In the genomic region with DNA sequence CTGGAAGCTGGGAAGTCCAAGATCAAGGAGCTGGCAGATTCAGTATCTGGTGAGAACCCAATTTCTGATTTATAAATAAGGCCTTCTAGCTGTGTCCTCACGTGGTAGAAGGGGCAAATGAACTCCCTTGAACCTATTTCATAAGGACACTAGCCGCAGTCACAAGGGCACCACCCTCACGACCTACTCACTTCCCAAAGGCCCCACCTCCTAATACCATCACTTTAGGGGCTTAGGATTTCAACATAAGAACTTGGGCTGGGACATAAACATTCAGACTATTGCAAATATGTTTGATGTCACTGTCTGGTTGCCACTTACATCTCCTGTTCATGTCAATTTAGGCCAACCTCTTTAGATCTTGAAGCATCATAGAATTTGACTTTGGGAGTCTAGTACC, we compare ENCODE assay signal across 1 cellular context.
TF ChIP-seq lines count a peak whose summit lies in the region.

No MANE protein-coding gene starts in this region.

TF ChIP-seq in HepG2, 621 proteins besides CTCF, POLR2A, EP300 and RAD21:
- no peak for TF ChIP-seq SOX13 (IDR thresholded peaks at IDR 0.05)
- 0 out of 4 replicates have a peak, but pooled peaks of 1 of the 2 experiments have one; percentile 3 for TF ChIP-seq SOX13 (CRISPR knock-in tag; conservative IDR thresholded peaks at IDR 0.05 in 1 of 2, IDR thresholded peaks at IDR 0.05 in 1 of 2)
- peak; percentile 7; the same call in 1 of the 2 replicates for TF ChIP-seq CEBPB (IDR thresholded peaks at IDR 0.05; ENCODE audit: borderline replicate concordance, low read depth, low read length)
- TF ChIP-seq, protein P1, sequence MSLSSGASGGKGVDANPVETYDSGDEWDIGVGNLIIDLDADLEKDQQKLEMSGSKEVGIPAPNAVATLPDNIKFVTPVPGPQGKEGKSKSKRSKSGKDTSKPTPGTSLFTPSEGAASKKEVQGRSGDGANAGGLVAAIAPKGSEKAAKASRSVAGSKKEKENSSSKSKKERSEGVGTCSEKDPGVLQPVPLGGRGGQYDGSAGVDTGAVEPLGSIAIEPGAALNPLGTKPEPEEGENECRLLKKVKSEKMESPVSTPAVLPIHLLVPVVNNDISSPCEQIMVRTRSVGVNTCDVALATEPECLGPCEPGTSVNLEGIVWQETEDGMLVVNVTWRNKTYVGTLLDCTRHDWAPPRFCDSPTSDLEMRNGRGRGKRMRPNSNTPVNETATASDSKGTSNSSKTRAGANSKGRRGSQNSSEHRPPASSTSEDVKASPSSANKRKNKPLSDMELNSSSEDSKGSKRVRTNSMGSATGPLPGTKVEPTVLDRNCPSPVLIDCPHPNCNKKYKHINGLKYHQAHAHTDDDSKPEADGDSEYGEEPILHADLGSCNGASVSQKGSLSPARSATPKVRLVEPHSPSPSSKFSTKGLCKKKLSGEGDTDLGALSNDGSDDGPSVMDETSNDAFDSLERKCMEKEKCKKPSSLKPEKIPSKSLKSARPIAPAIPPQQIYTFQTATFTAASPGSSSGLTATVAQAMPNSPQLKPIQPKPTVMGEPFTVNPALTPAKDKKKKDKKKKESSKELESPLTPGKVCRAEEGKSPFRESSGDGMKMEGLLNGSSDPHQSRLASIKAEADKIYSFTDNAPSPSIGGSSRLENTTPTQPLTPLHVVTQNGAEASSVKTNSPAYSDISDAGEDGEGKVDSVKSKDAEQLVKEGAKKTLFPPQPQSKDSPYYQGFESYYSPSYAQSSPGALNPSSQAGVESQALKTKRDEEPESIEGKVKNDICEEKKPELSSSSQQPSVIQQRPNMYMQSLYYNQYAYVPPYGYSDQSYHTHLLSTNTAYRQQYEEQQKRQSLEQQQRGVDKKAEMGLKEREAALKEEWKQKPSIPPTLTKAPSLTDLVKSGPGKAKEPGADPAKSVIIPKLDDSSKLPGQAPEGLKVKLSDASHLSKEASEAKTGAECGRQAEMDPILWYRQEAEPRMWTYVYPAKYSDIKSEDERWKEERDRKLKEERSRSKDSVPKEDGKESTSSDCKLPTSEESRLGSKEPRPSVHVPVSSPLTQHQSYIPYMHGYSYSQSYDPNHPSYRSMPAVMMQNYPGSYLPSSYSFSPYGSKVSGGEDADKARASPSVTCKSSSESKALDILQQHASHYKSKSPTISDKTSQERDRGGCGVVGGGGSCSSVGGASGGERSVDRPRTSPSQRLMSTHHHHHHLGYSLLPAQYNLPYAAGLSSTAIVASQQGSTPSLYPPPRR (CRISPR knock-in tag; IDR thresholded peaks at IDR 0.05; ENCODE audit: borderline replicate concordance): no peak
- 0 out of 2 replicates have a peak, but pooled peaks have one; percentile 15 for TF ChIP-seq GATAD2A (CRISPR knock-in tag; IDR thresholded peaks at IDR 0.05)
- peak; percentile 29; the same call in 1 of the 2 replicates for TF ChIP-seq NCOA2 (CRISPR knock-in tag; IDR thresholded peaks at IDR 0.05)
- 0 out of 4 replicates have a peak, but pooled peaks of 1 of the 2 experiments have one; percentile 13 for TF ChIP-seq NR2F1 (CRISPR knock-in tag; IDR thresholded peaks at IDR 0.05)
- no peak for TF ChIP-seq FIP1L1 (IDR thresholded peaks at IDR 0.05; ENCODE audit: borderline replicate concordance, insufficient read depth, low read depth, low read length)
- TF ChIP-seq, protein P2, sequence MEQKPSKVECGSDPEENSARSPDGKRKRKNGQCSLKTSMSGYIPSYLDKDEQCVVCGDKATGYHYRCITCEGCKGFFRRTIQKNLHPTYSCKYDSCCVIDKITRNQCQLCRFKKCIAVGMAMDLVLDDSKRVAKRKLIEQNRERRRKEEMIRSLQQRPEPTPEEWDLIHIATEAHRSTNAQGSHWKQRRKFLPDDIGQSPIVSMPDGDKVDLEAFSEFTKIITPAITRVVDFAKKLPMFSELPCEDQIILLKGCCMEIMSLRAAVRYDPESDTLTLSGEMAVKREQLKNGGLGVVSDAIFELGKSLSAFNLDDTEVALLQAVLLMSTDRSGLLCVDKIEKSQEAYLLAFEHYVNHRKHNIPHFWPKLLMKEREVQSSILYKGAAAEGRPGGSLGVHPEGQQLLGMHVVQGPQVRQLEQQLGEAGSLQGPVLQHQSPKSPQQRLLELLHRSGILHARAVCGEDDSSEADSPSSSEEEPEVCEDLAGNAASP (CRISPR knock-in tag; IDR thresholded peaks at IDR 0.05; ENCODE audit: borderline replicate concordance): peak; percentile 44; the same call in 1 of the 2 replicates
- peak; percentile 75 for TF ChIP-seq RXRB (CRISPR knock-in tag; IDR thresholded peaks at IDR 0.05; ENCODE audit: borderline replicate concordance)
- TF ChIP-seq ZNF232 (CRISPR knock-in tag; IDR thresholded peaks at IDR 0.05; ENCODE audit: borderline replicate concordance): no peak
- peak; percentile 30; the same call in 1 of the 2 replicates for TF ChIP-seq RARA (CRISPR knock-in tag; IDR thresholded peaks at IDR 0.05)
- TF ChIP-seq, protein P3, sequence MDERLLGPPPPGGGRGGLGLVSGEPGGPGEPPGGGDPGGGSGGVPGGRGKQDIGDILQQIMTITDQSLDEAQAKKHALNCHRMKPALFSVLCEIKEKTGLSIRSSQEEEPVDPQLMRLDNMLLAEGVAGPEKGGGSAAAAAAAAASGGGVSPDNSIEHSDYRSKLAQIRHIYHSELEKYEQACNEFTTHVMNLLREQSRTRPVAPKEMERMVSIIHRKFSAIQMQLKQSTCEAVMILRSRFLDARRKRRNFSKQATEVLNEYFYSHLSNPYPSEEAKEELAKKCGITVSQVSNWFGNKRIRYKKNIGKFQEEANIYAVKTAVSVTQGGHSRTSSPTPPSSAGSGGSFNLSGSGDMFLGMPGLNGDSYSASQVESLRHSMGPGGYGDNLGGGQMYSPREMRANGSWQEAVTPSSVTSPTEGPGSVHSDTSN (CRISPR knock-in tag; IDR thresholded peaks at IDR 0.05): no peak
